Comparison of ENCODE assay signal across 9 cellular contexts in the genomic region with DNA sequence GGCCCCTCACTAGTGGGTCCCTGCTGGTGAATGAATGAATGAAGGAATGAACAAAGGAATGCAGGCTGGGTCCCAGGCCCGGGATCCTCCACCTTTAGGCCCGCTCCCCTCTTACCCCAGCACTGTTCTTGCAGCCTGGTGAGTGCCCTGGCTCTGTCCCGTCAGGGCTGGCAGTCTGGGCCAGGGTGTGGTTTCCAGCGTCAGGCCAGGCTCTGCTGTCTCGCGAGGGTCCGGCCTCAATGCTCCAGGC. TPM values are rescaled to one million over a fixed set of nuclear protein-coding genes. Genes with fewer than 3 reads are reported as not detected.
DNase-seq lines count a peak whose midpoint lies in the region; FAIRE-seq and TF ChIP-seq lines count a peak whose summit lies in the region.
"Had no signal": no experiment of that assay in that cellular context is flagged by ENCODE, and none has a peak within 500 bp of the region (broad histone marks: within the 10 kb centered on the region; RNA-seq: fewer than 3 reads in every experiment).

No MANE protein-coding gene starts in this region.

- peak overlapping the region; percentile 57 to 83 (median 77) for H3K4me3 Mint-ChIP-seq in CD8-positive, alpha-beta memory T cell
- H3K4me3 Mint-ChIP-seq in IgD-negative memory B cell (peak overlapping the region; percentile 90 to 98 (median 94)), endodermal cell (peak overlapping the region; percentile 31)

- DNase-seq in CD8-positive, alpha-beta memory T cell, result no peak
- no peak for DNase-seq in endodermal cell
- no peak for DNase-seq in osteoblast (ENCODE audit: insufficient read length, low spot score, missing footprints)
- DNase-seq in glomerular visceral epithelial cell (ENCODE audit: extremely low spot score), result no peak
- DNase-seq in mucosa of gallbladder (ENCODE audit: low spot score), result no peak
- DNase-seq in D721Med (ENCODE audit: insufficient read length, low spot score), result no peak
- no peak for DNase-seq in Kasumi-1 (lab: John Stamatoyannopoulos, UW)
- DNase-seq: NCI-H2227 treated with DMSO at 0.1 percent for 48 hours had no signal

- no peak for FAIRE-seq in D721Med (lab: Jason Lieb, UNC)

- peaks cover 0 to 4% (median 0%) of the 10 kb centered on the region in 5 donors for H3K9me3 Mint-ChIP-seq in CD8-positive, alpha-beta memory T cell
- H3K9me3 Mint-ChIP-seq in IgD-negative memory B cell (peaks cover 0 to 1% (median 0%) of the 10 kb centered on the region in 3 donors), endodermal cell (no peaks in the 10 kb centered on the region)

- peaks cover 10% of the 10 kb centered on the region in 2 donors for H3K27me3 Mint-ChIP-seq in CD8-positive, alpha-beta memory T cell
- H3K27me3 Mint-ChIP-seq in IgD-negative memory B cell, result peaks cover 2% of the 10 kb centered on the region
- peaks cover 46% of the 10 kb centered on the region for H3K27me3 Mint-ChIP-seq in endodermal cell (ENCODE audit: insufficient read depth)

- H2AFZ ChIP-seq in osteoblast (ENCODE audit: low read length), result no peak overlapping the region

- peaks cover 7% of the 10 kb centered on the region for H4K20me1 ChIP-seq in osteoblast (ENCODE audit: insufficient read depth, low read length)

- no peak for TF ChIP-seq CTCF in endodermal cell (conservative IDR thresholded peaks at IDR 0.05)
- TF ChIP-seq CTCF in osteoblast (IDR thresholded peaks at IDR 0.05; ENCODE audit: extremely low read depth, low read depth, low read length), result no peak
- no peak for TF ChIP-seq CTCF in D721Med (IDR thresholded peaks at IDR 0.05; ENCODE audit: insufficient read depth, missing control alignments)

- H3K4me1 ChIP-seq in CD8-positive, alpha-beta memory T cell (ENCODE audit: insufficient read depth, low read length), result peaks cover 64% of the 10 kb centered on the region
- H3K4me1 ChIP-seq in endodermal cell (ENCODE audit: control insufficient read depth, insufficient read depth, low read length), result no peaks in the 10 kb centered on the region
- H3K4me1 ChIP-seq in osteoblast (ENCODE audit: insufficient read depth, low read length), result peaks cover 10% of the 10 kb centered on the region

- H3K27me3 ChIP-seq in CD8-positive, alpha-beta memory T cell (ENCODE audit: insufficient read depth, low read length, poor library complexity, severe bottlenecking), result peaks cover under 1% of the 10 kb centered on the region
- H3K27me3 ChIP-seq in endodermal cell (ENCODE audit: control insufficient read depth, insufficient read depth, low read length, poor library complexity, severe bottlenecking), result peaks cover 48% of the 10 kb centered on the region
- no peaks in the 10 kb centered on the region for H3K27me3 ChIP-seq in osteoblast (ENCODE audit: insufficient read depth, low read length)

- H3K9ac ChIP-seq in endodermal cell (ENCODE audit: extremely low read depth, low read length, poor library complexity, severe bottlenecking), result no peak overlapping the region

- CTCF ChIA-PET in CD8-positive, alpha-beta memory T cell (lab: Charles Lee), result interaction anchor here (2.2 kb wide), 1 partner anchor 16 kb away, joined by 5 read pairs; a partner anchor contains a TSS

- peak overlapping the region; percentile 88 for H3K27ac ChIP-seq in CD8-positive, alpha-beta memory T cell (ENCODE audit: low read depth, low read length)
- no peak overlapping the region for H3K27ac ChIP-seq in endodermal cell (ENCODE audit: low read depth, low read length)
- H3K27ac ChIP-seq in osteoblast (ENCODE audit: low read depth, low read length), result peak overlapping the region; percentile 45

- peak overlapping the region in 6 of 8 donors; percentile 22 to 66 (median 41) for H3K27ac Mint-ChIP-seq in CD8-positive, alpha-beta memory T cell
- H3K27ac Mint-ChIP-seq in IgD-negative memory B cell, result peak overlapping the region; percentile 88 to 99 (median 95)
- H3K27ac Mint-ChIP-seq in endodermal cell, result no peak overlapping the region

- POLR2A ChIA-PET in CD8-positive, alpha-beta memory T cell (lab: Charles Lee), result no interaction called here

- peak overlapping the region; percentile 70 for H3K4me3 ChIP-seq in CD8-positive, alpha-beta memory T cell (ENCODE audit: low read length)
- no peak overlapping the region for H3K4me3 ChIP-seq in endodermal cell (ENCODE audit: low read length)
- peak overlapping the region; percentile 61 for H3K4me3 ChIP-seq in osteoblast (ENCODE audit: insufficient read depth, low read length)

- peaks cover 36 to 68% (median 39%) of the 10 kb centered on the region in 3 donors for H3K4me1 Mint-ChIP-seq in CD8-positive, alpha-beta memory T cell
- peaks cover 16 to 24% (median 19%) of the 10 kb centered on the region in 3 donors for H3K4me1 Mint-ChIP-seq in IgD-negative memory B cell
- H3K4me1 Mint-ChIP-seq in endodermal cell, result peaks cover 7% of the 10 kb centered on the region

- peak overlapping the region; percentile 54 for H3K4me2 ChIP-seq in osteoblast (ENCODE audit: insufficient read depth, low read length)

- H3K36me3 ChIP-seq in CD8-positive, alpha-beta memory T cell (ENCODE audit: insufficient read depth, low read length), result no peaks in the 10 kb centered on the region
- H3K36me3 ChIP-seq in endodermal cell (ENCODE audit: control insufficient read depth, insufficient read depth, low read length) (no peaks in the 10 kb centered on the region), osteoblast (ENCODE audit: insufficient read depth, low read length) (peaks cover 4% of the 10 kb centered on the region)

- no peaks in the 10 kb centered on the region for H3K79me2 ChIP-seq in osteoblast (ENCODE audit: insufficient read depth, low read length)

- H3K36me3 Mint-ChIP-seq in CD8-positive, alpha-beta memory T cell, result peaks cover 0 to 8% (median 0%) of the 10 kb centered on the region in 3 donors
- H3K36me3 Mint-ChIP-seq in IgD-negative memory B cell (peaks cover 1% of the 10 kb centered on the region), endodermal cell (ENCODE audit: low read depth) (peaks cover 9% of the 10 kb centered on the region)

- H3K9me3 ChIP-seq in CD8-positive, alpha-beta memory T cell (ENCODE audit: low read length), result no peaks in the 10 kb centered on the region
- H3K9me3 ChIP-seq in endodermal cell (ENCODE audit: control insufficient read depth, low read length) (no peaks in the 10 kb centered on the region), osteoblast (ENCODE audit: low read depth, low read length) (no peaks in the 10 kb centered on the region)

- WGBS in endodermal cell (ENCODE audit: insufficient coverage in 1 of 2, insufficient read length in 1 of 2), 2 experiments, result 39 to 57% methylated on average over 3 to 7 of the region's 7 CpGs

RNA-seq across cellular contexts. Expression of a gene that starts 0.3 kb away (rescaled TPM):
- total RNA-seq in CD8-positive, alpha-beta memory T cell, result 1 to 10 TPM; 2.3 to 2.5 TPM
- polyA plus RNA-seq in CD8-positive, alpha-beta memory T cell, result 4.1 TPM
- 90.1 TPM for polyA plus RNA-seq in IgD-negative memory B cell
- total RNA-seq in endodermal cell (1 to 10 TPM; 1.9 to 2.0 TPM), osteoblast (0.29 and 0.36 TPM in 2 replicates), mucosa of gallbladder (11.7 TPM)
- 1.00 TPM for polyA plus RNA-seq in endodermal cell (2013, experiment 1 of 2)
- polyA plus RNA-seq in endodermal cell (2013, experiment 2 of 2), result 1.1 TPM

RNA-seq across cellular contexts. Expression of a gene that starts 14.2 kb away (rescaled TPM):
- total RNA-seq in CD8-positive, alpha-beta memory T cell, result 100 to 1,000 TPM; 138 TPM
- polyA plus RNA-seq in CD8-positive, alpha-beta memory T cell, result 18.2 TPM
- 30.7 TPM for polyA plus RNA-seq in IgD-negative memory B cell
- total RNA-seq in endodermal cell (10 to 100 TPM; 51.3 to 66.2 TPM), osteoblast (18.6 and 29.7 TPM in 2 replicates), mucosa of gallbladder (35.0 TPM)
- polyA plus RNA-seq in endodermal cell (2013, experiment 1 of 2), result 37.5 TPM
- polyA plus RNA-seq in endodermal cell (2013, experiment 2 of 2), result 35.3 TPM

RNA-seq across cellular contexts. Expression of a gene that starts 15.7 kb away (rescaled TPM):
- 100 to 1,000 TPM in 1 of 2 experiments, 10 to 100 TPM in 1; 89.9 to 111 TPM for total RNA-seq in CD8-positive, alpha-beta memory T cell
- 3.9 TPM for polyA plus RNA-seq in CD8-positive, alpha-beta memory T cell
- polyA plus RNA-seq in IgD-negative memory B cell, result 2.7 TPM
- 100 to 1,000 TPM; 164 to 172 TPM for total RNA-seq in endodermal cell
- 61.1 TPM for polyA plus RNA-seq in endodermal cell (2013, experiment 1 of 2)
- 53.8 TPM for polyA plus RNA-seq in endodermal cell (2013, experiment 2 of 2)
- 53.9 and 62.5 TPM in 2 replicates for total RNA-seq in osteoblast
- 72.0 TPM for total RNA-seq in mucosa of gallbladder

RNA-seq across cellular contexts. Expression of a gene that starts 47.8 kb away (rescaled TPM):
- 10 to 100 TPM; 60.9 to 63.7 TPM for total RNA-seq in CD8-positive, alpha-beta memory T cell
- polyA plus RNA-seq in CD8-positive, alpha-beta memory T cell, result 58.7 TPM
- polyA plus RNA-seq in IgD-negative memory B cell, result 52.8 TPM
- 10 to 100 TPM; 30.8 to 34.8 TPM for total RNA-seq in endodermal cell
- polyA plus RNA-seq in endodermal cell (2013, experiment 1 of 2), result 44.8 TPM
- 42.4 TPM for polyA plus RNA-seq in endodermal cell (2013, experiment 2 of 2)
- total RNA-seq in osteoblast, result 78.4 and 81.1 TPM in 2 replicates
- 57.7 TPM for total RNA-seq in mucosa of gallbladder

RNA-seq across cellular contexts. Expression of a gene that starts 47.9 kb away (rescaled TPM):
- total RNA-seq in CD8-positive, alpha-beta memory T cell, result 100 to 1,000 TPM; 102 to 111 TPM
- 277 TPM for polyA plus RNA-seq in CD8-positive, alpha-beta memory T cell
- polyA plus RNA-seq in IgD-negative memory B cell, result 350 TPM
- total RNA-seq in endodermal cell (10 to 100 TPM; 55.3 to 66.6 TPM), osteoblast (14.8 and 15.9 TPM in 2 replicates), mucosa of gallbladder (103 TPM)
- 51.9 TPM for polyA plus RNA-seq in endodermal cell (2013, experiment 1 of 2)
- 52.6 TPM for polyA plus RNA-seq in endodermal cell (2013, experiment 2 of 2)

Comparison
In these comparisons a context has a peak if more than half of its experiments do, and no peak if none do; other contexts are left out.
1. H3K4me3 Mint-ChIP-seq: peak in every context shown above with its lines; median percentile 94 in IgD-negative memory B cell; 77 in CD8-positive, alpha-beta memory T cell; 31 in endodermal cell.